11 cellular contexts compared by ENCODE assay signal in genomic region chr5:54738118-54738972, GRCh38.
DNase-seq lines count a peak whose midpoint lies in the region; ATAC-seq and TF ChIP-seq lines count a peak whose summit lies in the region.
"Had no signal": no experiment of that assay in that cellular context is flagged by ENCODE, and none has a peak within 500 bp of the region (broad histone marks: within the 10 kb centered on the region; RNA-seq: fewer than 3 reads in every experiment).

No MANE protein-coding gene starts in this region.

- no peak for TF ChIP-seq CTCF in esophagus squamous epithelium (IDR thresholded peaks at IDR 0.05)
- no peak for TF ChIP-seq CTCF in neutrophil (IDR thresholded peaks at IDR 0.05)

- peaks cover 4% of the 10 kb centered on the region for H3K4me1 Mint-ChIP-seq in activated CD4-positive, alpha-beta T cell treated with anti-CD3 and anti-CD28 coated beads for 36 hours

- peak; percentile 49 for DNase-seq in CD1c-positive myeloid dendritic cell (ENCODE audit: extremely low spot score)
- peak; percentile 17 for DNase-seq in NCI-H69 (lab: John Stamatoyannopoulos, UW)
- no peak for DNase-seq in esophagus squamous epithelium (lab: John Stamatoyannopoulos, UW)
- no peak for DNase-seq in activated naive CD4-positive, alpha-beta T cell treated with anti-CD3 and anti-CD28 coated beads, Interleukin-2, amount 50 U/mL, for 16 hours
- no peak for DNase-seq in NCI-H748 (lab: John Stamatoyannopoulos, UW; ENCODE audit: unreplicated experiment)
- no peak for DNase-seq in activated CD4-positive, alpha-beta T cell treated with anti-CD3 and anti-CD28 coated beads for 36 hours
- DNase-seq in DMS 273 treated with DMSO at 0.1 percent for 48 hours (lab: John Stamatoyannopoulos, UW) = no peak
- DNase-seq: SIG-M5; stimulated activated naive CD4-positive, alpha-beta T cell treated with Interleukin-2 at 50 U/mL for 16 hours had no signal

- H3K4me3 ChIP-seq in esophagus squamous epithelium (no peak overlapping the region), neutrophil (ENCODE audit: low read depth in 1 of 2, low read length in 1 of 2) (no peak overlapping the region)

- POLR2A ChIA-PET in activated CD4-positive, alpha-beta T cell treated with anti-CD3 and anti-CD28 coated beads for 36 hours (lab: Charles Lee) = no interaction called here

- intact Hi-C loops in esophagus squamous epithelium (cut with DNase I) = no loop called here
- intact Hi-C loops in activated CD4-positive, alpha-beta T cell treated with anti-CD3 and anti-CD28 coated beads for 36 hours (cut with DNase I, micrococcal nuclease) = no loop called here

- no peaks in the 10 kb centered on the region for H3K9me3 Mint-ChIP-seq in activated CD4-positive, alpha-beta T cell treated with anti-CD3 and anti-CD28 coated beads for 36 hours (ENCODE audit: low read depth)
- H3K9me3 Mint-ChIP-seq: activated T-helper 2 cell treated with anti-CD3 and anti-CD28 coated beads, Interferon-gamma antibody, Interleukin-2, Interleukin-4, amounts not matched to agents 10 μg/mL and 5 μg/mL and 100 μg/mL, durations not matched to agents 14 hours and 24 hours and 36 hours had no signal

- no peaks in the 10 kb centered on the region for H3K36me3 Mint-ChIP-seq in activated CD4-positive, alpha-beta T cell treated with anti-CD3 and anti-CD28 coated beads for 36 hours (ENCODE audit: low read depth)

- H3K27me3 Mint-ChIP-seq in activated CD4-positive, alpha-beta T cell treated with anti-CD3 and anti-CD28 coated beads for 36 hours = peaks cover 3% of the 10 kb centered on the region

- H3K27ac ChIP-seq in esophagus squamous epithelium (peak overlapping the region; percentile 1 to 51 (median 30)), neutrophil (peak overlapping the region; percentile 60)

- H3K36me3 ChIP-seq in esophagus squamous epithelium (no peaks in the 10 kb centered on the region), neutrophil (no peaks in the 10 kb centered on the region)

- no peak overlapping the region for H3K4me3 Mint-ChIP-seq in activated CD4-positive, alpha-beta T cell treated with anti-CD3 and anti-CD28 coated beads for 36 hours

- H3K9me3 ChIP-seq in esophagus squamous epithelium = no peaks in the 10 kb centered on the region
- H3K9me3 ChIP-seq in neutrophil = no peaks in the 10 kb centered on the region

- no peaks in the 10 kb centered on the region for H3K27me3 ChIP-seq in esophagus squamous epithelium
- H3K27me3 ChIP-seq in neutrophil = no peaks in the 10 kb centered on the region

- 50 to 52% methylated on average over 6 of the region's 6 CpGs for WGBS in esophagus squamous epithelium, 2 donors

- no peak for ATAC-seq in activated CD4-positive, alpha-beta T cell treated with anti-CD3 and anti-CD28 coated beads for 36 hours

- CTCF ChIA-PET in activated CD4-positive, alpha-beta T cell treated with anti-CD3 and anti-CD28 coated beads for 36 hours (lab: Charles Lee) = no interaction called here

- H3K4me1 ChIP-seq in esophagus squamous epithelium = peaks cover 5 to 25% (median 9%) of the 10 kb centered on the region in 3 donors
- peaks cover 10 to 14% of the 10 kb centered on the region in 2 experiments for H3K4me1 ChIP-seq in neutrophil (ENCODE audit: control insufficient read depth in 1 of 2, insufficient read depth in 1 of 2, low read depth in 1 of 2, low read length in 1 of 2)

- H3K27ac Mint-ChIP-seq in activated CD4-positive, alpha-beta T cell treated with anti-CD3 and anti-CD28 coated beads for 36 hours = no peak overlapping the region
- H3K27ac Mint-ChIP-seq: activated T-helper 2 cell treated with anti-CD3 and anti-CD28 coated beads, Interferon-gamma antibody, Interleukin-2, Interleukin-4, amounts not matched to agents 10 μg/mL and 5 μg/mL and 100 μg/mL, durations not matched to agents 14 hours and 24 hours and 36 hours had no signal

- no peak for TF ChIP-seq POLR2A in esophagus squamous epithelium (IDR thresholded peaks at IDR 0.05)

Comparison
In these comparisons a context has a peak if more than half of its experiments do, and no peak if none do; other contexts are left out.
1. DNase-seq: peak in CD1c-positive myeloid dendritic cell (single experiment) and NCI-H69 (single experiment); none in esophagus squamous epithelium (single experiment), activated naive CD4-positive, alpha-beta T cell treated with anti-CD3 and anti-CD28 coated beads, Interleukin-2, amount 50 U/mL, for 16 hours (single experiment), NCI-H748 (single experiment), activated CD4-positive, alpha-beta T cell treated with anti-CD3 and anti-CD28 coated beads for 36 hours (single experiment) and DMS 273 treated with DMSO at 0.1 percent for 48 hours (single experiment).